10 cellular contexts compared by ENCODE assay signal in genomic region chr4:47915378-47915777, GRCh38. TPM values are rescaled to one million over a fixed set of nuclear protein-coding genes. Genes with fewer than 3 reads are reported as not detected.
DNase-seq lines count a peak whose midpoint lies in the region; ATAC-seq and TF ChIP-seq lines count a peak whose summit lies in the region.
"Had no signal": no experiment of that assay in that cellular context is flagged by ENCODE, and none has a peak within 500 bp of the region (broad histone marks: within the 10 kb centered on the region; RNA-seq: fewer than 3 reads in every experiment).

No MANE protein-coding gene starts in this region.

- H3K36me3 ChIP-seq in DND-41 (ENCODE audit: insufficient read depth, low read length) (peaks cover 6% of the 10 kb centered on the region; the same call in 1 of the 2 replicates), Loucy (ENCODE audit: insufficient read depth, low read length) (no peaks in the 10 kb centered on the region), mammary epithelial cell (ENCODE audit: insufficient read depth, low read length) (peaks cover 4% of the 10 kb centered on the region), neural progenitor cell (peaks cover 4% of the 10 kb centered on the region)

- no peak overlapping the region for H3K27ac Mint-ChIP-seq in neural progenitor cell

- H3K27me3 ChIP-seq in DND-41 (ENCODE audit: insufficient read depth, low read length, poor library complexity) (no peaks in the 10 kb centered on the region), Loucy (ENCODE audit: insufficient read depth, low read length, poor library complexity, severe bottlenecking) (no peaks in the 10 kb centered on the region), mammary epithelial cell (ENCODE audit: insufficient read depth, low read length) (no peaks in the 10 kb centered on the region), neural progenitor cell (peaks cover 6% of the 10 kb centered on the region)
- H3K27me3 ChIP-seq: esophagus muscularis mucosa had no signal

- H3K4me3 Mint-ChIP-seq in neural progenitor cell: peak overlapping the region; percentile 93

- in situ Hi-C loops in mammary epithelial cell (cut with MboI; ENCODE audit: low sequenced_read_pairs in 2 of 2): no loop called here

- BruUV-seq in mammary epithelial cell (replicated peaks; lab: Mats Ljungman, UMichigan): no TSS peak

- H2AFZ ChIP-seq in DND-41 (ENCODE audit: low read depth, low read length) (peak overlapping the region; percentile 89), Loucy (ENCODE audit: low read length) (peak overlapping the region; percentile 100), mammary epithelial cell (ENCODE audit: low read depth, low read length) (peak overlapping the region; percentile 91), neural progenitor cell (replicated peaks) (peak overlapping the region; percentile 95)

- no peak for TF ChIP-seq CTCF in DND-41 (IDR thresholded peaks at IDR 0.05; ENCODE audit: borderline replicate concordance, extremely low read depth, low read length, poor library complexity, severe bottlenecking)
- TF ChIP-seq CTCF in Loucy (conservative IDR thresholded peaks at IDR 0.05; ENCODE audit: low read length): no peak
- TF ChIP-seq CTCF in mammary epithelial cell (conservative IDR thresholded peaks at IDR 0.05 in 1 of 2, IDR thresholded peaks at IDR 0.05 in 1 of 2; ENCODE audit: extremely low read depth in 1 of 2, insufficient read depth in 1 of 2, low read depth in 1 of 2, low read length in 2 of 2): no peak
- TF ChIP-seq CTCF in neural progenitor cell (IDR thresholded peaks at IDR 0.05): no peak

- H3K27ac ChIP-seq in DND-41 (ENCODE audit: low read length): no peak overlapping the region
- H3K27ac ChIP-seq in mammary epithelial cell (ENCODE audit: insufficient read depth, low read depth, low read length): no peak overlapping the region
- no peak overlapping the region for H3K27ac ChIP-seq in neural progenitor cell

- H3K79me2 ChIP-seq in DND-41 (ENCODE audit: insufficient read depth, low read length) (peaks cover 27% of the 10 kb centered on the region), Loucy (ENCODE audit: insufficient read depth, low read length) (peaks cover 39% of the 10 kb centered on the region), mammary epithelial cell (ENCODE audit: insufficient read depth, low read length) (peaks cover 37% of the 10 kb centered on the region), neural progenitor cell (ENCODE audit: low read depth) (peaks cover 36% of the 10 kb centered on the region)

- CTCF ChIA-PET in mammary epithelial cell (lab: Charles Lee; ENCODE audit: low non-redundant PET): no interaction called here

- H3K4me1 ChIP-seq in DND-41 (ENCODE audit: insufficient read depth, low read length): peaks cover 43% of the 10 kb centered on the region
- peaks cover 35% of the 10 kb centered on the region for H3K4me1 ChIP-seq in Loucy (ENCODE audit: insufficient read depth, low read length, poor library complexity, severe bottlenecking)
- peaks cover 13% of the 10 kb centered on the region for H3K4me1 ChIP-seq in mammary epithelial cell (ENCODE audit: insufficient read depth, low read length)
- H3K4me1 ChIP-seq in neural progenitor cell: peaks cover 9% of the 10 kb centered on the region

- WGBS in mammary epithelial cell (ENCODE audit: low coverage, missing lambda C conversion rate): 63% methylated on average over 3 of the region's 3 CpGs

- H3K36me3 Mint-ChIP-seq in neural progenitor cell: peaks cover 18% of the 10 kb centered on the region

- H3F3A ChIP-seq in Loucy (ENCODE audit: low read depth) (no peaks in the 10 kb centered on the region), neural progenitor cell (ENCODE audit: low read depth) (no peaks in the 10 kb centered on the region)

- peaks cover 14% of the 10 kb centered on the region for H3K9me3 Mint-ChIP-seq in neural progenitor cell

- H3K4me3 ChIP-seq in DND-41 (ENCODE audit: low read depth in 1 of 2, low read length in 2 of 2) (0 out of 4 replicates have a peak overlapping the region, but pooled peaks of 1 of the 2 experiments have one; percentile 99), Loucy (ENCODE audit: low read length, poor library complexity, severe bottlenecking) (peak overlapping the region; percentile 92), mammary epithelial cell (replicated peaks in 1 of 3; ENCODE audit: insufficient read depth in 1 of 3, low read depth in 2 of 3, low read length in 3 of 3) (peak overlapping the region in 2 of 3 experiments; percentile 70 to 79), neural progenitor cell (peak overlapping the region; percentile 86)

- H4K20me1 ChIP-seq in DND-41 (ENCODE audit: insufficient read depth, low read length): no peaks in the 10 kb centered on the region
- H4K20me1 ChIP-seq in Loucy (ENCODE audit: insufficient read depth, low read length, poor library complexity, severe bottlenecking): peaks cover 19% of the 10 kb centered on the region
- no peaks in the 10 kb centered on the region for H4K20me1 ChIP-seq in mammary epithelial cell (ENCODE audit: insufficient read depth, low read length)
- H4K20me1 ChIP-seq in neural progenitor cell (ENCODE audit: low read depth): no peaks in the 10 kb centered on the region

- H3K9me2 ChIP-seq in Loucy (replicated peaks; ENCODE audit: low read depth, low read length): no peaks in the 10 kb centered on the region

- H3K4me2 ChIP-seq in DND-41 (ENCODE audit: insufficient read depth, low read length) (peak overlapping the region; percentile 87), Loucy (ENCODE audit: low read depth, low read length, poor library complexity, severe bottlenecking) (peak overlapping the region; percentile 91), mammary epithelial cell (ENCODE audit: insufficient read depth, low read depth, low read length) (peak overlapping the region; percentile 87), neural progenitor cell (peak overlapping the region; percentile 91)

- ATAC-seq in DND-41 (ENCODE audit: insufficient read depth, low read depth): no peak
- ATAC-seq in GM21576 (IDR thresholded peaks at IDR 0.05; ENCODE audit: unreplicated experiment): no peak

- peaks cover 16% of the 10 kb centered on the region for H3K4me1 Mint-ChIP-seq in neural progenitor cell

- no peaks in the 10 kb centered on the region for H3K9me3 ChIP-seq in DND-41 (ENCODE audit: insufficient read depth, low read length, severe bottlenecking)
- no peaks in the 10 kb centered on the region for H3K9me3 ChIP-seq in Loucy (ENCODE audit: insufficient read depth, low read depth, low read length)
- no peaks in the 10 kb centered on the region for H3K9me3 ChIP-seq in mammary epithelial cell (replicated peaks; ENCODE audit: insufficient read depth, low read length)
- no peaks in the 10 kb centered on the region for H3K9me3 ChIP-seq in neural progenitor cell (ENCODE audit: low read depth)
- H3K9me3 ChIP-seq: esophagus muscularis mucosa had no signal

- intact Hi-C loops in mammary epithelial cell (cut with micrococcal nuclease): no loop called here

- no peak overlapping the region; the same call in 1 of the 2 replicates for H3K9ac ChIP-seq in DND-41 (ENCODE audit: low read depth, low read length)
- H3K9ac ChIP-seq in Loucy (ENCODE audit: low read depth, low read length, poor library complexity, severe bottlenecking): peak overlapping the region; percentile 63
- H3K9ac ChIP-seq in mammary epithelial cell (ENCODE audit: insufficient read depth, low read length): no peak overlapping the region
- H3K9ac ChIP-seq in neural progenitor cell: no peak overlapping the region

- dilution Hi-C loops in mammary epithelial cell (cut with HindIII; ENCODE audit: low sequenced_read_pairs): no loop called here

- no peak for DNase-seq in DND-41
- no peak for DNase-seq in mammary epithelial cell
- no peak for DNase-seq in neural progenitor cell (ENCODE audit: low spot score)
- no peak for DNase-seq in activated CD4-positive, CD25-positive, alpha-beta regulatory T cell treated with anti-CD3 and anti-CD28 coated beads, Interleukin-2, amount 50 U/mL, for 72 hours
- no peak for DNase-seq in RKO (ENCODE audit: low spot score)
- no peak for DNase-seq in T-helper 9 cell
- DNase-seq: NCI-H510A had no signal

- no peaks in the 10 kb centered on the region for H3K27me3 Mint-ChIP-seq in neural progenitor cell (ENCODE audit: insufficient read depth, low read depth)

RNA-seq across cellular contexts. Expression of gene NFXL1, which starts 1.0 kb away (rescaled TPM):
- 10 to 100 TPM; 15.8 to 20.9 TPM for total RNA-seq in mammary epithelial cell
- 12.1 TPM for polyA plus RNA-seq in mammary epithelial cell
- 52.7 TPM for polyA minus RNA-seq in mammary epithelial cell
- total RNA-seq in neural progenitor cell (ENCODE audit: low replicate concordance): 18.1 and 33.2 TPM in 2 replicates
